27 cellular contexts compared by ENCODE assay signal in genomic region chr6:132458887-132459604, GRCh38. TPM values are rescaled to one million over a fixed set of nuclear protein-coding genes. Genes with fewer than 3 reads are reported as not detected.
"Had no signal": no experiment of that assay in that cellular context is flagged by ENCODE, and none has a peak within 500 bp of the region (broad histone marks: within the 10 kb centered on the region; RNA-seq: fewer than 3 reads in every experiment).

No MANE protein-coding gene starts in this region.

- ATAC-seq: activated T-cell treated with anti-CD3 and anti-CD28 coated beads, Interleukin-2, amount 50 U/mL, for 4 hours; Panc1; SK-N-SH treated with all-trans-retinoic acid at 6 μM for 48 hours; T-helper 17 cell had no signal

- H3K4me3 Mint-ChIP-seq: activated CD4-positive, alpha-beta memory T cell treated with anti-CD3 and anti-CD28 coated beads for 36 hours; activated CD4-positive, alpha-beta T cell treated with anti-CD3 and anti-CD28 coated beads, Interleukin-2, amount 10 ng/mL, durations not matched to agents 7 days and 5 days; activated naive CD4-positive, alpha-beta T cell treated with anti-CD3 and anti-CD28 coated beads for 36 hours; activated naive CD8-positive, alpha-beta T cell; activated T-cell treated with anti-CD3 and anti-CD28 coated beads, Interleukin-2, amount 50 U/mL, for 4 hours; brain; T-helper 17 cell had no signal

- H3K27me3 Mint-ChIP-seq: activated CD4-positive, alpha-beta memory T cell treated with anti-CD3 and anti-CD28 coated beads for 36 hours; activated CD4-positive, alpha-beta T cell treated with anti-CD3 and anti-CD28 coated beads, Interleukin-2, amount 10 ng/mL, durations not matched to agents 7 days and 5 days; activated naive CD8-positive, alpha-beta T cell; brain; T-helper 17 cell had no signal

- H3K27ac Mint-ChIP-seq: activated CD4-positive, alpha-beta memory T cell treated with anti-CD3 and anti-CD28 coated beads for 36 hours; activated CD4-positive, alpha-beta T cell treated with anti-CD3 and anti-CD28 coated beads, Interleukin-2, amount 10 ng/mL, durations not matched to agents 7 days and 5 days; activated naive CD4-positive, alpha-beta T cell treated with anti-CD3 and anti-CD28 coated beads for 36 hours; activated naive CD8-positive, alpha-beta T cell; brain had no signal

- H3K27me3 ChIP-seq: SJSA1 had no signal

- H3K4me3 ChIP-seq: SJSA1 had no signal

- H3K4me1 ChIP-seq: SJSA1 had no signal

- H3K4me1 Mint-ChIP-seq: activated CD4-positive, alpha-beta T cell treated with anti-CD3 and anti-CD28 coated beads, Interleukin-2, amount 10 ng/mL, durations not matched to agents 7 days and 5 days; brain had no signal

- H3K27ac ChIP-seq: RWPE1, SJSA1 had no signal

- FAIRE-seq: astrocyte had no signal

- DNase-seq: activated CD4-positive, alpha-beta memory T cell treated with anti-CD3 and anti-CD28 coated beads for 36 hours; activated CD4-positive, alpha-beta T cell treated with anti-CD3 and anti-CD28 coated beads, Interleukin-2, amount 10 ng/mL, durations not matched to agents 7 days and 5 days; activated CD4-positive, CD25-positive, alpha-beta regulatory T cell; activated CD8-positive, alpha-beta memory T cell treated with anti-CD3 and anti-CD28 coated beads for 24 hours; activated effector memory CD4-positive, alpha-beta T cell treated with anti-CD3 and anti-CD28 coated beads, Interleukin-2, amount 50 U/mL, for 16 hours; activated naive CD4-positive, alpha-beta T cell treated with anti-CD3 and anti-CD28 coated beads for 36 hours; activated T-cell treated with anti-CD3 and anti-CD28 coated beads, Interleukin-2, amount 50 U/mL, for 4 hours; amygdala; Kasumi-1; KBM-7; NCI-H1105; NCI-H1436; NCI-H1694 treated with DMSO at 0.1 percent for 48 hours; NCI-H2081 treated with DMSO at 0.1 percent for 48 hours; NCI-H446; NCI-H524; OCI-M1; SHP77; T-helper 17 cell; T-helper 9 cell had no signal

- H3K9me3 ChIP-seq: SJSA1 had no signal

- H3K9me3 Mint-ChIP-seq: activated CD4-positive, alpha-beta memory T cell treated with anti-CD3 and anti-CD28 coated beads for 36 hours; activated CD4-positive, alpha-beta T cell treated with anti-CD3 and anti-CD28 coated beads, Interleukin-2, amount 10 ng/mL, durations not matched to agents 7 days and 5 days; activated naive CD4-positive, alpha-beta T cell treated with anti-CD3 and anti-CD28 coated beads for 36 hours; activated T-cell treated with anti-CD3 and anti-CD28 coated beads, Interleukin-2, amount 50 U/mL, for 4 hours; brain had no signal

RNA-seq across cellular contexts. Expression of gene MOXD1, which starts 57.8 kb away (rescaled TPM):
- total RNA-seq: activated CD4-positive, alpha-beta memory T cell treated with anti-CD3 and anti-CD28 coated beads for 36 hours; activated CD4-positive, alpha-beta T cell treated with anti-CD3 and anti-CD28 coated beads, Interleukin-2, amount 10 ng/mL, durations not matched to agents 7 days and 5 days; activated naive CD4-positive, alpha-beta T cell treated with anti-CD3 and anti-CD28 coated beads for 36 hours; activated T-cell treated with anti-CD3 and anti-CD28 coated beads, Interleukin-2, amount 50 U/mL, for 4 hours; T-helper 17 cell had no signal
